1 cellular context compared by ENCODE assay signal in the genomic region with DNA sequence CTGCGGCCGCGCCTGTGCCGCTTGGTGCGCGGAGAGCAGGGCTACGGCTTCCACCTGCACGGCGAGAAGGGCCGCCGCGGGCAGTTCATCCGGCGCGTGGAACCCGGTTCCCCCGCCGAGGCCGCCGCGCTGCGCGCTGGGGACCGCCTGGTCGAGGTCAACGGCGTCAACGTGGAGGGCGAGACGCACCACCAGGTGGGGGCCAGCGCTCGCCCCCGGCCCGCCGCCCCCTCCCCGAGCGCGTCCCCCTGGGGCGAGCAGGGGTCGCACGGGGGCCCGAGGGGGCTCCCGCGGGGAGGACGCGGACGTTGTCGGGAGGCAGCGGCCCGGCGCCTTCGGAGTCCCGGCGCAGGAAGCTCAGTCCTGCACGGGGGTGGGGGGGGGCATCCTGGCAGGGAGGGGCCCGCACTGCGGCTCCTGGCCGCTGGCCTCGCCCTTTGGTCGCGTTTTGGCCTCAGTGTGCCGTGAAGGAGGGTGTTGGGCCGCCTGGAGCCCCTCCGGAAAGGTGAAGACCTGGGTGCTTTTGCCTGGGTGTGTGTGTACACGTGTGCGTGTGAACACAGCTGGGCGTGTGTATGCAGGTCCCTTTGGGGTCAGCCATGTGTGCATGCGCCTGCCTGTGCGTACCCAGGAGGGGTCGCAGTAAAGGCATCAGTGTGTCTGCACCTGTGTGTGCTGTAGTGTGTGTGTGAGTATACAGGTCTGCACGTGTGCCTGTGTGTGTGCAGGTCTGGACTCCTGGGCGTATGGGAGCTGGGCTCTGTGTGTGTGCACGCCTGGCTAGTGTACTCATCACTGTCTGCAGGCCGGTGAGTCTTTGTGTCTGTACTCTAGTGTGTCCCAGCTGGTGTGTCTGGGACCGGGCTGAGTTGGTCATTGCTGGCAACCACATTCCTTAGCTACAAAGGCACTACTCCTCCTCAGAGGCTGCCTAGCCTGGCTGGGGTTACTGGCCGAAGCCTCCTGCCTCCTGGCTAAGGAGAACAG.
TF ChIP-seq lines count a peak whose summit lies in the region.

No MANE protein-coding gene starts in this region.

TF ChIP-seq in HepG2, 621 proteins besides CTCF, POLR2A, EP300 and RAD21 (continued from another document):
- TF ChIP-seq, protein P1, sequence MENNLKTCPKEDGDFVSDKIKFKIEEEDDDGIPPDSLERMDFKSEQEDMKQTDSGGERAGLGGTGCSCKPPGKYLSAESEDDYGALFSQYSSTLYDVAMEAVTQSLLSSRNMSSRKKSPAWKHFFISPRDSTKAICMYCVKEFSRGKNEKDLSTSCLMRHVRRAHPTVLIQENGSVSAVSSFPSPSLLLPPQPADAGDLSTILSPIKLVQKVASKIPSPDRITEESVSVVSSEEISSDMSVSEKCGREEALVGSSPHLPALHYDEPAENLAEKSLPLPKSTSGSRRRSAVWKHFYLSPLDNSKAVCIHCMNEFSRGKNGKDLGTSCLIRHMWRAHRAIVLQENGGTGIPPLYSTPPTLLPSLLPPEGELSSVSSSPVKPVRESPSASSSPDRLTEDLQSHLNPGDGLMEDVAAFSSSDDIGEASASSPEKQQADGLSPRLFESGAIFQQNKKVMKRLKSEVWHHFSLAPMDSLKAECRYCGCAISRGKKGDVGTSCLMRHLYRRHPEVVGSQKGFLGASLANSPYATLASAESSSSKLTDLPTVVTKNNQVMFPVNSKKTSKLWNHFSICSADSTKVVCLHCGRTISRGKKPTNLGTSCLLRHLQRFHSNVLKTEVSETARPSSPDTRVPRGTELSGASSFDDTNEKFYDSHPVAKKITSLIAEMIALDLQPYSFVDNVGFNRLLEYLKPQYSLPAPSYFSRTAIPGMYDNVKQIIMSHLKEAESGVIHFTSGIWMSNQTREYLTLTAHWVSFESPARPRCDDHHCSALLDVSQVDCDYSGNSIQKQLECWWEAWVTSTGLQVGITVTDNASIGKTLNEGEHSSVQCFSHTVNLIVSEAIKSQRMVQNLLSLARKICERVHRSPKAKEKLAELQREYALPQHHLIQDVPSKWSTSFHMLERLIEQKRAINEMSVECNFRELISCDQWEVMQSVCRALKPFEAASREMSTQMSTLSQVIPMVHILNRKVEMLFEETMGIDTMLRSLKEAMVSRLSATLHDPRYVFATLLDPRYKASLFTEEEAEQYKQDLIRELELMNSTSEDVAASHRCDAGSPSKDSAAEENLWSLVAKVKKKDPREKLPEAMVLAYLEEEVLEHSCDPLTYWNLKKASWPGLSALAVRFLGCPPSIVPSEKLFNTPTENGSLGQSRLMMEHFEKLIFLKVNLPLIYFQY (CRISPR knock-in tag; IDR thresholded peaks at IDR 0.05; ENCODE audit: borderline replicate concordance) = no peak
- TF ChIP-seq, protein P2, sequence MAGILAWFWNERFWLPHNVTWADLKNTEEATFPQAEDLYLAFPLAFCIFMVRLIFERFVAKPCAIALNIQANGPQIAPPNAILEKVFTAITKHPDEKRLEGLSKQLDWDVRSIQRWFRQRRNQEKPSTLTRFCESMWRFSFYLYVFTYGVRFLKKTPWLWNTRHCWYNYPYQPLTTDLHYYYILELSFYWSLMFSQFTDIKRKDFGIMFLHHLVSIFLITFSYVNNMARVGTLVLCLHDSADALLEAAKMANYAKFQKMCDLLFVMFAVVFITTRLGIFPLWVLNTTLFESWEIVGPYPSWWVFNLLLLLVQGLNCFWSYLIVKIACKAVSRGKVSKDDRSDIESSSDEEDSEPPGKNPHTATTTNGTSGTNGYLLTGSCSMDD (CRISPR knock-in tag; IDR thresholded peaks at IDR 0.05) = no peak
- TF ChIP-seq ADNP (CRISPR knock-in tag; IDR thresholded peaks at IDR 0.05) = no peak
- TF ChIP-seq HMG20A (CRISPR knock-in tag; IDR thresholded peaks at IDR 0.05; ENCODE audit: borderline replicate concordance) = no peak
- TF ChIP-seq ZNF34 (CRISPR knock-in tag; IDR thresholded peaks at IDR 0.05; ENCODE audit: borderline replicate concordance) = no peak
- no peak for TF ChIP-seq SCMH1 (CRISPR knock-in tag; IDR thresholded peaks at IDR 0.05; ENCODE audit: borderline replicate concordance)
- TF ChIP-seq CBX5 (CRISPR knock-in tag; IDR thresholded peaks at IDR 0.05; ENCODE audit: borderline replicate concordance) = no peak
- no peak for TF ChIP-seq GTF3A (CRISPR knock-in tag; conservative IDR thresholded peaks at IDR 0.05)
- peak; percentile 31; the same call in 1 of the 2 replicates for TF ChIP-seq ZMYM3 (CRISPR knock-in tag; IDR thresholded peaks at IDR 0.05)
- TF ChIP-seq ZNF562 (CRISPR knock-in tag; IDR thresholded peaks at IDR 0.05; ENCODE audit: borderline replicate concordance) = no peak
